8 cellular contexts compared by ENCODE assay signal in genomic region chr14:24194186-24194872, GRCh38. TPM values are rescaled to one million over a fixed set of nuclear protein-coding genes. Genes with fewer than 3 reads are reported as not detected.
DNase-seq lines count a peak whose midpoint lies in the region; ATAC-seq and TF ChIP-seq lines count a peak whose summit lies in the region.

No MANE protein-coding gene starts in this region.

- DNase-seq in activated CD8-positive, alpha-beta T cell treated with anti-CD3 and anti-CD28 coated beads for 36 hours, result no peak
- no peak for DNase-seq in stimulated activated naive B cell treated with anti-CD40 and anti-IgM and Interleukin-4, amounts not matched to agents 10 μg/mL and 1 μg/mL and 100 μg/mL, for 72 hours
- no peak for DNase-seq in activated effector memory CD4-positive, alpha-beta T cell treated with Interleukin-2 at 50 U/mL for 16 hours
- DNase-seq in NOMO-1 treated with DMSO at 0.1 percent for 48 hours (lab: John Stamatoyannopoulos, UW; ENCODE audit: unreplicated experiment), result no peak
- DNase-seq in DMS153 (lab: John Stamatoyannopoulos, UW), result no peak

- peaks cover 6 to 53% of the 10 kb centered on the region in 2 experiments for H3K36me3 ChIP-seq in HEK293 (ENCODE audit: control insufficient read depth in 2 of 2, insufficient read depth in 1 of 2, low read length in 2 of 2)

- intact Hi-C loops in activated CD8-positive, alpha-beta T cell treated with anti-CD3 and anti-CD28 coated beads for 36 hours (cut with micrococcal nuclease), result no loop called here

- H3K4me3 Mint-ChIP-seq in activated CD8-positive, alpha-beta T cell treated with anti-CD3 and anti-CD28 coated beads for 36 hours, result peak overlapping the region; percentile 95
- peak overlapping the region; percentile 92 to 95 for H3K4me3 Mint-ChIP-seq in stimulated activated naive B cell treated with anti-CD40 and anti-IgM and Interleukin-4, amounts not matched to agents 10 μg/mL and 1 μg/mL and 100 μg/mL, for 72 hours

- H3K4me1 Mint-ChIP-seq in activated CD8-positive, alpha-beta T cell treated with anti-CD3 and anti-CD28 coated beads for 36 hours (ENCODE audit: low read depth), result peaks cover 51% of the 10 kb centered on the region
- H3K4me1 Mint-ChIP-seq in stimulated activated naive B cell treated with anti-CD40 and anti-IgM and Interleukin-4, amounts not matched to agents 10 μg/mL and 1 μg/mL and 100 μg/mL, for 72 hours, result peaks cover 39 to 80% of the 10 kb centered on the region in 2 donors

- no peak for ATAC-seq in activated CD8-positive, alpha-beta T cell treated with anti-CD3 and anti-CD28 coated beads for 36 hours
- ATAC-seq in stimulated activated naive B cell treated with anti-CD40 and anti-IgM and Interleukin-4, amounts not matched to agents 10 μg/mL and 1 μg/mL and 100 μg/mL, for 72 hours (replicated peaks), result no peak
- no peak for ATAC-seq in GM19324 (IDR thresholded peaks at IDR 0.05; ENCODE audit: low FRiP score, unreplicated experiment)

- H3K27ac ChIP-seq in HEK293 (ENCODE audit: extremely low read depth, low read depth, low read length), result peak overlapping the region; percentile 97

- POLR2A ChIA-PET in HEK293 (lab: Yijun Ruan, JAX), result interaction anchor here (0.9 to 4.1 kb wide), 7 partner anchors 19 to 100 kb away, joined by 5 to 43 read pairs (median 9); partner anchors contain the start of genes CHMP4A, IRF9, MDP1 and PCK2
- POLR2A ChIA-PET in activated CD8-positive, alpha-beta T cell treated with anti-CD3 and anti-CD28 coated beads for 36 hours (lab: Charles Lee), result interaction anchor here (0.9 to 4.1 kb wide), 20 partner anchors 8 to 236 kb away, joined by 3 to 58 read pairs (median 4); partner anchors contain the start of genes CBLN3, CHMP4A, DHRS1 and EMC9

- H3K4me3 ChIP-seq in HEK293 (ENCODE audit: low read depth, low read length), result peak overlapping the region; percentile 89; the same call in 1 of the 2 replicates
- H3K4me3 ChIP-seq in iPS-11a (ENCODE audit: low read depth, low read length), result peak overlapping the region; percentile 82

- CTCF ChIA-PET in HEK293 (lab: Yijun Ruan, JAX), result interaction anchor here (0.6 to 2.4 kb wide), 2 partner anchors 34 to 49 kb away, joined by 3 to 10 read pairs; partner anchors contain the start of gene IRF9
- CTCF ChIA-PET in activated CD8-positive, alpha-beta T cell treated with anti-CD3 and anti-CD28 coated beads for 36 hours (lab: Charles Lee), result interaction anchor here (1.0 to 3.8 kb wide), 6 partner anchors 9 to 114 kb away, joined by 3 to 15 read pairs (median 9); partner anchors contain the start of genes CIDEB, IRF9 and RABGGTA

- H3K27ac Mint-ChIP-seq in activated CD8-positive, alpha-beta T cell treated with anti-CD3 and anti-CD28 coated beads for 36 hours, result peak overlapping the region; percentile 98
- H3K27ac Mint-ChIP-seq in stimulated activated naive B cell treated with anti-CD40 and anti-IgM and Interleukin-4, amounts not matched to agents 10 μg/mL and 1 μg/mL and 100 μg/mL, for 72 hours, result peak overlapping the region; percentile 98

- H3K9me3 Mint-ChIP-seq in activated CD8-positive, alpha-beta T cell treated with anti-CD3 and anti-CD28 coated beads for 36 hours, result peaks cover 4% of the 10 kb centered on the region
- H3K9me3 Mint-ChIP-seq in stimulated activated naive B cell treated with anti-CD40 and anti-IgM and Interleukin-4, amounts not matched to agents 10 μg/mL and 1 μg/mL and 100 μg/mL, for 72 hours, result peaks cover 0 to 3% of the 10 kb centered on the region in 2 donors

- no peaks in the 10 kb centered on the region for H3K27me3 Mint-ChIP-seq in activated CD8-positive, alpha-beta T cell treated with anti-CD3 and anti-CD28 coated beads for 36 hours
- no peaks in the 10 kb centered on the region for H3K27me3 Mint-ChIP-seq in stimulated activated naive B cell treated with anti-CD40 and anti-IgM and Interleukin-4, amounts not matched to agents 10 μg/mL and 1 μg/mL and 100 μg/mL, for 72 hours

- H3K36me3 Mint-ChIP-seq in activated CD8-positive, alpha-beta T cell treated with anti-CD3 and anti-CD28 coated beads for 36 hours (ENCODE audit: low read depth), result peaks cover 45% of the 10 kb centered on the region
- H3K36me3 Mint-ChIP-seq in stimulated activated naive B cell treated with anti-CD40 and anti-IgM and Interleukin-4, amounts not matched to agents 10 μg/mL and 1 μg/mL and 100 μg/mL, for 72 hours, result peaks cover 31 to 54% of the 10 kb centered on the region in 2 donors

- TF ChIP-seq CTCF in HEK293 (tag by site-specific recombination; IDR thresholded peaks at IDR 0.05), result no peak
- no peak for TF ChIP-seq CTCF in activated CD8-positive, alpha-beta T cell treated with anti-CD3 and anti-CD28 coated beads for 36 hours (IDR thresholded peaks at IDR 0.05)

- H3K4me1 ChIP-seq in HEK293 (ENCODE audit: control insufficient read depth, insufficient read depth, low read length), result peaks cover 4% of the 10 kb centered on the region; the same call in 1 of the 2 replicates

- no peaks in the 10 kb centered on the region for H3K9me3 ChIP-seq in HEK293 (ENCODE audit: control insufficient read depth, insufficient read depth, low read depth, low read length)

TF ChIP-seq in HEK293, 187 proteins besides CTCF, POLR2A, EP300 and RAD21:
- TF ChIP-seq ZNF292 (tag by site-specific recombination; IDR thresholded peaks at IDR 0.05; ENCODE audit: borderline replicate concordance, low read depth), result no peak

RNA-seq across cellular contexts. Expression of gene TM9SF1, which starts 0.9 kb away (rescaled TPM):
- total RNA-seq in activated CD8-positive, alpha-beta T cell treated with anti-CD3 and anti-CD28 coated beads for 36 hours, result 10 to 100 TPM; 16.3 to 18.0 TPM

RNA-seq across cellular contexts. Expression of gene IPO4, which starts 5.7 kb away (rescaled TPM):
- total RNA-seq in activated CD8-positive, alpha-beta T cell treated with anti-CD3 and anti-CD28 coated beads for 36 hours, result 100 to 1,000 TPM in 1 of 2 experiments, 10 to 100 TPM in 1; 98.4 to 102 TPM

RNA-seq across cellular contexts. Expression of gene TSSK4, which starts 11.2 kb away (rescaled TPM):
- under 1 TPM in 1 of 2 experiments, not detected in 1; 0.18 TPM for total RNA-seq in activated CD8-positive, alpha-beta T cell treated with anti-CD3 and anti-CD28 coated beads for 36 hours

RNA-seq across cellular contexts. Expression of gene CHMP4A, which starts 19.0 kb away (rescaled TPM):
- total RNA-seq in activated CD8-positive, alpha-beta T cell treated with anti-CD3 and anti-CD28 coated beads for 36 hours, result 10 to 100 TPM; 55.6 to 61.8 TPM

RNA-seq across cellular contexts. Expression of gene MDP1, which starts 21.5 kb away (rescaled TPM):
- 10 to 100 TPM; 11.2 to 11.3 TPM for total RNA-seq in activated CD8-positive, alpha-beta T cell treated with anti-CD3 and anti-CD28 coated beads for 36 hours
